Comparison of ENCODE assay signal across 16 cellular contexts in the genomic region with DNA sequence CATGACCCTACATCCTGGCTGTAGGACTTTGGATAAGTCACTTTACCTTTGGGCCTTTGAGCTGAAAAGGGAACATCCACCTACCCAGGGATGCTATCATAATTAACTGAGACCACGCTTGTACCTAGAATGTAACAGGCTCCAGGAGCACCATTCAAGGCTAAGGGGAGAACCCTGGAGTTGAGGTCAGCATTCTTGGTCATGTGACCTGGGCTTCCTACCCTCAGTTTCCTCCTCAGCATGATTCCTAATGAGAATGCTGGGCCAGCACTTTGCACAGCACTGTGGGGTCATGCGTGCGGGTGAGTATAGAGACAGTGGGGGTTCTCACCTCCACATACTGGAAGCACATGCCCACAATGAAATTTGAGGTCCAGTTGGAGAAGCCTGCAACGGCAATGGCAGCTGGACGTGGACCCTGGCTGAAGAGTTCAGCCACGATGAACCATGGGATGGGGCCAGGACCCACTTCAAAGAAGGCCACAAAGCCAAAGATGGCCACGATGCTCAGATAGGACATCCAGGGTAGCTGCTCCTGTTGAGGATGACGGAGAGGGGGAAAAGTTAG. TPM values are rescaled to one million over a fixed set of nuclear protein-coding genes. Genes with fewer than 3 reads are reported as not detected.
DNase-seq lines count a peak whose midpoint lies in the region; ATAC-seq, FAIRE-seq and TF ChIP-seq lines count a peak whose summit lies in the region.
"Had no signal": no experiment of that assay in that cellular context is flagged by ENCODE, and none has a peak within 500 bp of the region (broad histone marks: within the 10 kb centered on the region; RNA-seq: fewer than 3 reads in every experiment).

No MANE protein-coding gene starts in this region.

- H3K9ac ChIP-seq in H9 (ENCODE audit: extremely low read depth, insufficient read length, low read length) (no peak overlapping the region), K562 (ENCODE audit: insufficient read depth in 1 of 2, low read depth in 2 of 2, low read length in 2 of 2) (no peak overlapping the region)

- peaks cover 78% of the 10 kb centered on the region for H3K4me1 Mint-ChIP-seq in activated CD8-positive, alpha-beta memory T cell treated with anti-CD3 and anti-CD28 coated beads, Interleukin-2, amount 10 ng/mL, durations not matched to agents 7 days and 5 days
- H3K4me1 Mint-ChIP-seq in H9, result peaks cover 34 to 48% of the 10 kb centered on the region in 2 experiments
- H3K4me1 Mint-ChIP-seq in neural crest cell, result peaks cover 65% of the 10 kb centered on the region

- peaks cover 57% of the 10 kb centered on the region for H3K36me3 Mint-ChIP-seq in activated CD8-positive, alpha-beta memory T cell treated with anti-CD3 and anti-CD28 coated beads, Interleukin-2, amount 10 ng/mL, durations not matched to agents 7 days and 5 days
- H3K36me3 Mint-ChIP-seq in H9 (ENCODE audit: insufficient read depth in 1 of 3, low read depth in 3 of 3), result peaks cover 50 to 66% (median 52%) of the 10 kb centered on the region in 3 experiments
- H3K36me3 Mint-ChIP-seq in neural crest cell (ENCODE audit: low read depth), result peaks cover 22% of the 10 kb centered on the region

- no peak for FAIRE-seq in K562 (lab: Jason Lieb, UNC)
- FAIRE-seq: A549 had no signal

- TF ChIP-seq POLR2A in K562 (conservative IDR thresholded peaks at IDR 0.05), result no peak

- H3K4me3 Mint-ChIP-seq in activated CD8-positive, alpha-beta memory T cell treated with anti-CD3 and anti-CD28 coated beads, Interleukin-2, amount 10 ng/mL, durations not matched to agents 7 days and 5 days, result no peak overlapping the region
- H3K4me3 Mint-ChIP-seq in H9, result peak overlapping the region in 1 of 2 experiments; percentile 6; a peak in 1 of 5 replicates
- peak overlapping the region; percentile 50 for H3K4me3 Mint-ChIP-seq in neural crest cell

- in situ Hi-C loops in K562 (cut with MboI), result no loop called here

- H3K79me2 ChIP-seq in H9 (ENCODE audit: insufficient read depth, low read length) (no peaks in the 10 kb centered on the region), K562 (ENCODE audit: control insufficient read depth, insufficient read depth, low read length) (peaks cover 21% of the 10 kb centered on the region)

- intact Hi-C loops in K562 (cut with micrococcal nuclease), result no loop called here

- H4K20me1 ChIP-seq in H9 (ENCODE audit: control insufficient read depth, insufficient read depth, insufficient read length) (no peaks in the 10 kb centered on the region), K562 (replicated peaks; ENCODE audit: control insufficient read depth, insufficient read depth, low read length) (peaks cover 9% of the 10 kb centered on the region; the same call in 1 of the 2 replicates)

- no peak overlapping the region for H3K23ac ChIP-seq in H9 (ENCODE audit: insufficient read length, low read depth, low read length)

- DNase-seq in activated CD8-positive, alpha-beta memory T cell treated with anti-CD3 and anti-CD28 coated beads, Interleukin-2, amount 10 ng/mL, durations not matched to agents 7 days and 5 days, result no peak
- no peak for DNase-seq in activated CD8-positive, alpha-beta memory T cell treated with anti-CD3 and anti-CD28 coated beads, Interleukin-2, amount 50 U/mL, for 48 hours
- DNase-seq in H9 (no peak), K562 (ENCODE audit: extremely low read depth in 1 of 4, low spot score in 3 of 4) (no peak), neural crest cell (ENCODE audit: low read depth, low spot score) (no peak), nucleus accumbens (lab: John Stamatoyannopoulos, UW) (no peak)
- DNase-seq: effector memory CD8-positive, alpha-beta T cell; MV-4-11; NCI-H2107; stimulated activated CD4-positive, alpha-beta T cell treated with anti-CD3 and anti-CD28 coated beads, Interleukin-4, amount 100 ng/mL, for 4 hours; upper lobe of left lung had no signal

- no TSS peak for BruUV-seq in K562 (replicated peaks; lab: Mats Ljungman, UMichigan)

- no peak overlapping the region for H3K56ac ChIP-seq in H9 (ENCODE audit: insufficient read length, low read depth, low read length)

- peaks cover 5% of the 10 kb centered on the region; the same call in 1 of the 2 replicates for H3K4me1 ChIP-seq in H9 (ENCODE audit: insufficient read depth, low read length)
- peaks cover 46 to 71% of the 10 kb centered on the region in 2 experiments for H3K4me1 ChIP-seq in K562 (replicated peaks in 1 of 2; ENCODE audit: control insufficient read depth in 2 of 2, insufficient read depth in 2 of 2, low read length in 2 of 2)

- H3K14ac ChIP-seq in H9 (ENCODE audit: insufficient read depth, low read length), result no peak overlapping the region

- H2BK120ac ChIP-seq in H9 (ENCODE audit: low read depth, low read length, poor library complexity, severe bottlenecking), result no peak overlapping the region

- H2BK5ac ChIP-seq in H9 (ENCODE audit: insufficient read length, low read length), result no peak overlapping the region

- no peak overlapping the region for H3K18ac ChIP-seq in H9 (ENCODE audit: insufficient read length, low read depth, low read length)

- POLR2A ChIA-PET in K562 (lab: Yijun Ruan, JAX), result interaction anchor here (0.6 to 1.7 kb wide), 7 partner anchors 9 to 278 kb away, joined by 3 to 13 read pairs (median 3); no protein-coding TSS in a partner anchor

- H4K8ac ChIP-seq in H9 (replicated peaks; ENCODE audit: insufficient read length, low read depth, low read length), result no peak overlapping the region

- no peak overlapping the region for H2AFZ ChIP-seq in H9 (ENCODE audit: low read length)
- no peak overlapping the region for H2AFZ ChIP-seq in K562 (ENCODE audit: low read depth, low read length)

- H2AK5ac ChIP-seq in H9 (ENCODE audit: insufficient read length, low read length), result no peak overlapping the region

- no peak overlapping the region for H2BK15ac ChIP-seq in H9 (ENCODE audit: low read depth, low read length)

- H3K27ac ChIP-seq in H9 (ENCODE audit: insufficient read length, low read depth, low read length) (no peak overlapping the region), K562 (ENCODE audit: extremely low read depth, low read depth, low read length) (no peak overlapping the region)
- H3K27ac ChIP-seq: neutrophil, upper lobe of left lung had no signal

- no peaks in the 10 kb centered on the region for H3K27me3 ChIP-seq in H9 (ENCODE audit: insufficient read depth, low read length)
- no peaks in the 10 kb centered on the region for H3K27me3 ChIP-seq in K562 (ENCODE audit: control insufficient read depth in 2 of 2, insufficient read depth in 2 of 2, low read length in 2 of 2)
- H3K27me3 ChIP-seq: neutrophil, upper lobe of left lung had no signal

- H3K36me3 ChIP-seq in K562 (ENCODE audit: control insufficient read depth, insufficient read depth, low read length), result peaks cover 71% of the 10 kb centered on the region

- H3K9me1 ChIP-seq in K562 (ENCODE audit: control insufficient read depth, insufficient read depth, low read length), result peaks cover 7% of the 10 kb centered on the region

- no peak overlapping the region for H4K91ac ChIP-seq in H9 (ENCODE audit: insufficient read length, low read depth, low read length)

- H3K9me3 ChIP-seq in H9 (ENCODE audit: control insufficient read depth, low read depth, low read length), result no peaks in the 10 kb centered on the region
- no peaks in the 10 kb centered on the region for H3K9me3 ChIP-seq in K562 (replicated peaks; ENCODE audit: control insufficient read depth, insufficient read depth, low read depth, low read length)
- H3K9me3 ChIP-seq: A549, neutrophil, upper lobe of left lung had no signal

- no peak for ATAC-seq in activated CD8-positive, alpha-beta memory T cell treated with anti-CD3 and anti-CD28 coated beads, Interleukin-2, amount 10 ng/mL, durations not matched to agents 7 days and 5 days
- ATAC-seq in K562 (no peak), GM21737 (IDR thresholded peaks at IDR 0.05; ENCODE audit: unreplicated experiment) (no peak), HG02973 (IDR thresholded peaks at IDR 0.05; ENCODE audit: unreplicated experiment) (no peak)
- ATAC-seq: A549; effector memory CD8-positive, alpha-beta T cell; Panc1 had no signal

- no peaks in the 10 kb centered on the region for H3K27me3 Mint-ChIP-seq in activated CD8-positive, alpha-beta memory T cell treated with anti-CD3 and anti-CD28 coated beads, Interleukin-2, amount 10 ng/mL, durations not matched to agents 7 days and 5 days
- H3K27me3 Mint-ChIP-seq in H9 (ENCODE audit: low read depth), result no peaks in the 10 kb centered on the region
- peaks cover 12% of the 10 kb centered on the region for H3K27me3 Mint-ChIP-seq in neural crest cell (ENCODE audit: low read depth)
- H3K27me3 Mint-ChIP-seq: effector memory CD8-positive, alpha-beta T cell had no signal

- H3K4me2 ChIP-seq in H9 (ENCODE audit: insufficient read depth, insufficient read length, low read length) (no peak overlapping the region), K562 (ENCODE audit: insufficient read depth, low read length) (no peak overlapping the region)
- H3K4me2 ChIP-seq: A549 had no signal

- no peak for TF ChIP-seq RAD21 in K562 (CRISPR knock-in tag; conservative IDR thresholded peaks at IDR 0.05 in 1 of 2, IDR thresholded peaks at IDR 0.05 in 1 of 2)

- no peak for TF ChIP-seq EP300 in K562 (IDR thresholded peaks at IDR 0.05; ENCODE audit: low read length)

- no peak overlapping the region for H3K4me3 ChIP-seq in K562
- H3K4me3 ChIP-seq: A549, upper lobe of left lung had no signal

- H3T11ph ChIP-seq in H9 (ENCODE audit: low read length), result no peak overlapping the region

- H2BK20ac ChIP-seq in H9 (ENCODE audit: low read depth, low read length, poor library complexity, severe bottlenecking), result no peak overlapping the region

- CTCF ChIA-PET in activated CD8-positive, alpha-beta memory T cell treated with anti-CD3 and anti-CD28 coated beads, Interleukin-2, amount 10 ng/mL, durations not matched to agents 7 days and 5 days (lab: Charles Lee), result interaction anchor here (7.4 to 8.5 kb wide), 2 partner anchors 27 to 144 kb away, joined by 52 to 172 read pairs; no protein-coding TSS in a partner anchor
- CTCF ChIA-PET in K562 (lab: Yijun Ruan, JAX; ENCODE audit: low intra/inter-chr PET ratio), result no interaction called here

- WGBS in H9 (ENCODE audit: extremely low coverage, insufficient read length, low lambda C conversion rate), result no CpG with 5 or more reads among the region's 8 CpGs
- WGBS in K562 (ENCODE audit: insufficient coverage, low coverage, missing lambda C conversion rate), result 93% methylated on average over 8 of the region's 8 CpGs

- no peak overlapping the region for H2BK12ac ChIP-seq in H9 (ENCODE audit: insufficient read length, low read depth, low read length)

- no peak overlapping the region for H4K5ac ChIP-seq in H9 (ENCODE audit: insufficient read length, low read depth, low read length)

- no peaks in the 10 kb centered on the region for H3K9me3 Mint-ChIP-seq in activated CD8-positive, alpha-beta memory T cell treated with anti-CD3 and anti-CD28 coated beads, Interleukin-2, amount 10 ng/mL, durations not matched to agents 7 days and 5 days (ENCODE audit: low read depth)
- H3K9me3 Mint-ChIP-seq in H9, result no peaks in the 10 kb centered on the region
- no peaks in the 10 kb centered on the region for H3K9me3 Mint-ChIP-seq in neural crest cell
- H3K9me3 Mint-ChIP-seq: effector memory CD8-positive, alpha-beta T cell had no signal

- H3K23me2 ChIP-seq in H9 (ENCODE audit: insufficient read length, low read depth, low read length, poor library complexity, severe bottlenecking), result peaks cover 10% of the 10 kb centered on the region

- no peaks in the 10 kb centered on the region for H3K79me1 ChIP-seq in H9 (ENCODE audit: insufficient read depth, low read depth, low read length, poor library complexity, severe bottlenecking)

- no peak overlapping the region for H3K4ac ChIP-seq in H9 (ENCODE audit: low read depth, low read length)

- TF ChIP-seq CTCF in H9 (conservative IDR thresholded peaks at IDR 0.05) (no peak), K562 (IDR thresholded peaks at IDR 0.05 in 2 of 3, conservative IDR thresholded peaks at IDR 0.05 in 1 of 3; ENCODE audit: insufficient read depth in 2 of 3, low read depth in 1 of 3, low read length in 3 of 3) (no peak), neural crest cell (conservative IDR thresholded peaks at IDR 0.05) (no peak)

- peak overlapping the region; percentile 6 for H3K27ac Mint-ChIP-seq in activated CD8-positive, alpha-beta memory T cell treated with anti-CD3 and anti-CD28 coated beads, Interleukin-2, amount 10 ng/mL, durations not matched to agents 7 days and 5 days
- H3K27ac Mint-ChIP-seq in H9 (peak overlapping the region in 2 of 3 experiments; percentile 76 to 79; a peak in 4 of 7 replicates), neural crest cell (ENCODE audit: unreplicated experiment) (peak overlapping the region; percentile 53)

RNA-seq across cellular contexts. Expression of a gene that starts 31.3 kb away (rescaled TPM):
- 100 to 1,000 TPM; 113 to 140 TPM for total RNA-seq in activated CD8-positive, alpha-beta memory T cell treated with anti-CD3 and anti-CD28 coated beads, Interleukin-2, amount 10 ng/mL, durations not matched to agents 7 days and 5 days
- total RNA-seq in H9 (2021) (186 and 187 TPM in 2 replicates), K562 (2014; rRNA removed) (93.1 and 145 TPM in 2 replicates), K562 (2014; rRNA removed; fragmentation: Illumina TruSeq; extraction: Trizol) (39.4 and 42.8 TPM in 2 replicates), K562 (2015; rRNA removed; fragmentation: Illumina TruSeq; extraction: Trizol) (34.9 and 37.4 TPM in 2 replicates), K562 (2021) (141 and 153 TPM in 2 replicates), neural crest cell (254 and 265 TPM in 2 replicates)
- 278 and 566 TPM in 2 replicates for total RNA-seq in K562 (2011; cell fraction: chromatin; rRNA removed; ENCODE audit: low replicate concordance)
- 420 and 508 TPM in 2 replicates for total RNA-seq in K562 (2011; cell fraction: nucleolus; rRNA removed)
- 435 and 495 TPM in 2 replicates for total RNA-seq in K562 (2011; cell fraction: nucleoplasm; rRNA removed)
- polyA plus RNA-seq in K562 (2011; rRNA removed) (53.4 and 142 TPM in 2 replicates), K562 (2014; fragmentation: Illumina TruSeq; extraction: Trizol) (73.4 and 73.6 TPM in 2 replicates), K562 (2014; fragmentation: Nextera tagmentation; extraction: Ambion mirVana) (10 to 100 TPM; 12.6 to 22.9 TPM), K562 (2014; rRNA removed) (48.0 and 52.8 TPM in 2 replicates)
- 95.7 and 144 TPM in 2 replicates for polyA plus RNA-seq in K562 (2011; cell fraction: cytosol; rRNA removed)
- polyA plus RNA-seq in K562 (2011; cell fraction: nucleus; rRNA removed), result 174 and 230 TPM in 2 replicates
- 54.8 and 81.2 TPM in 2 replicates for polyA plus RNA-seq in K562 (2012)
- 56.6 and 73.8 TPM in 2 replicates for polyA minus RNA-seq in K562 (2011; rRNA and poly(A)+ RNA removed)
- polyA minus RNA-seq in K562 (2011; cell fraction: cytosol; rRNA and poly(A)+ RNA removed), result 98.1 and 111 TPM in 2 replicates
- 86.4 and 99.1 TPM in 2 replicates for polyA minus RNA-seq in K562 (2011; cell fraction: nucleus; rRNA and poly(A)+ RNA removed)

Comparison
In these comparisons a context has a peak if more than half of its experiments do, and no peak if none do; other contexts are left out.
1. H3K27ac Mint-ChIP-seq: peak in every context shown above with its lines; median percentile 78 in H9; 53 in neural crest cell; 6 in activated CD8-positive, alpha-beta memory T cell treated with anti-CD3 and anti-CD28 coated beads, Interleukin-2, amount 10 ng/mL, durations not matched to agents 7 days and 5 days.